Comparison of ENCODE assay signal across 1 cellular context in genomic region chr16:19886061-19886792, GRCh38.
TF ChIP-seq lines count a peak whose summit lies in the region.

No MANE protein-coding gene starts in this region.

TF ChIP-seq in HepG2, 621 proteins besides CTCF, POLR2A, EP300 and RAD21 (continued from another document and continues in another):
- TF ChIP-seq GMEB2 (CRISPR knock-in tag; IDR thresholded peaks at IDR 0.05; ENCODE audit: low read depth), result no peak
- TF ChIP-seq HHEX (CRISPR knock-in tag; IDR thresholded peaks at IDR 0.05), result no peak
- TF ChIP-seq ZNF883 (CRISPR knock-in tag; IDR thresholded peaks at IDR 0.05; ENCODE audit: not compliant biosample characterization), result no peak
- TF ChIP-seq ASH2L (IDR thresholded peaks at IDR 0.05; ENCODE audit: insufficient read length, low read depth, low read length), result no peak
- no peak for TF ChIP-seq SMARCE1 (IDR thresholded peaks at IDR 0.05; ENCODE audit: borderline replicate concordance)
- TF ChIP-seq ZNF17 (CRISPR knock-in tag; IDR thresholded peaks at IDR 0.05), result no peak
- peak; percentile 43; the same call in 1 of the 2 replicates for TF ChIP-seq GFI1 (CRISPR knock-in tag; IDR thresholded peaks at IDR 0.05; ENCODE audit: borderline replicate concordance)
- TF ChIP-seq SMARCC2 (IDR thresholded peaks at IDR 0.05), result no peak
- no peak for TF ChIP-seq ZNF431 (CRISPR knock-in tag; IDR thresholded peaks at IDR 0.05; ENCODE audit: borderline replicate concordance, low read depth)
- TF ChIP-seq MIXL1 (CRISPR knock-in tag; IDR thresholded peaks at IDR 0.05), result peak; percentile 74; the same call in 1 of the 2 replicates
- no peak; the same call in 1 of the 2 replicates for TF ChIP-seq YEATS2 (CRISPR knock-in tag; IDR thresholded peaks at IDR 0.05; ENCODE audit: borderline replicate concordance)
- TF ChIP-seq KAT2B (IDR thresholded peaks at IDR 0.05; ENCODE audit: borderline replicate concordance, low read depth, low read length), result no peak
- TF ChIP-seq FOSL1 (CRISPR knock-in tag; IDR thresholded peaks at IDR 0.05; ENCODE audit: borderline replicate concordance), result no peak
- TF ChIP-seq ZNF253 (CRISPR knock-in tag; IDR thresholded peaks at IDR 0.05; ENCODE audit: borderline replicate concordance), result no peak
- peak; percentile 72; the same call in 1 of the 2 replicates for TF ChIP-seq KMT2A (CRISPR knock-in tag; IDR thresholded peaks at IDR 0.05)
- peak; percentile 86; the same call in 1 of the 2 replicates for TF ChIP-seq HBP1 (CRISPR knock-in tag; IDR thresholded peaks at IDR 0.05; ENCODE audit: low read depth)
- no peak for TF ChIP-seq ATF1 (CRISPR knock-in tag; IDR thresholded peaks at IDR 0.05)
- peak in 1 of 2 experiments; percentile 88; a peak in 2 of 4 replicates for TF ChIP-seq KLF16 (CRISPR knock-in tag; IDR thresholded peaks at IDR 0.05)
- TF ChIP-seq ZNF382 (CRISPR knock-in tag; IDR thresholded peaks at IDR 0.05; ENCODE audit: borderline replicate concordance), result no peak
- 0 out of 2 replicates have a peak, but pooled peaks have one; percentile 51 for TF ChIP-seq ZIK1 (CRISPR knock-in tag; IDR thresholded peaks at IDR 0.05; ENCODE audit: borderline replicate concordance, low read depth)
- TF ChIP-seq ZNF282 (IDR thresholded peaks at IDR 0.05; ENCODE audit: partially characterized antibody), result no peak
- no peak for TF ChIP-seq SNAPC4 (CRISPR knock-in tag; IDR thresholded peaks at IDR 0.05)
- 0 out of 2 replicates have a peak, but pooled peaks have one; percentile 13 for TF ChIP-seq ONECUT2 (CRISPR knock-in tag; IDR thresholded peaks at IDR 0.05)
- TF ChIP-seq SNRNP70 (IDR thresholded peaks at IDR 0.05; ENCODE audit: low read depth, low read length), result no peak
- peak; percentile 93 for TF ChIP-seq ZKSCAN8 (CRISPR knock-in tag; IDR thresholded peaks at IDR 0.05; ENCODE audit: borderline replicate concordance)
- TF ChIP-seq LRRFIP1 (CRISPR knock-in tag; conservative IDR thresholded peaks at IDR 0.05), result no peak
- no peak for TF ChIP-seq ELF1 (CRISPR knock-in tag; IDR thresholded peaks at IDR 0.05)
- TF ChIP-seq KDM5A (IDR thresholded peaks at IDR 0.05; ENCODE audit: borderline replicate concordance, low read length), result no peak
- TF ChIP-seq HMGXB3 (CRISPR knock-in tag; IDR thresholded peaks at IDR 0.05; ENCODE audit: borderline replicate concordance), result peak; percentile 60; the same call in 1 of the 2 replicates
- no peak for TF ChIP-seq ZNF740 (CRISPR knock-in tag; IDR thresholded peaks at IDR 0.05)
- no peak for TF ChIP-seq PHF5A (CRISPR knock-in tag; IDR thresholded peaks at IDR 0.05; ENCODE audit: low read depth, unreplicated experiment)
- TF ChIP-seq NFAT5 (CRISPR knock-in tag; IDR thresholded peaks at IDR 0.05), result no peak
- TF ChIP-seq KDM5B (CRISPR knock-in tag; IDR thresholded peaks at IDR 0.05; ENCODE audit: borderline replicate concordance), result peak; percentile 61; the same call in 1 of the 2 replicates
- no peak for TF ChIP-seq XBP1 (CRISPR knock-in tag; IDR thresholded peaks at IDR 0.05)
- TF ChIP-seq ZNF33B (CRISPR knock-in tag; IDR thresholded peaks at IDR 0.05), result no peak
- TF ChIP-seq ZBTB14 (CRISPR knock-in tag; IDR thresholded peaks at IDR 0.05), result no peak
- TF ChIP-seq ZNF839 (CRISPR knock-in tag; IDR thresholded peaks at IDR 0.05; ENCODE audit: borderline replicate concordance), result no peak
- peak; percentile 39; the same call in 1 of the 2 replicates for TF ChIP-seq ELF3 (CRISPR knock-in tag; IDR thresholded peaks at IDR 0.05)
